Comparison of ENCODE assay signal across 9 cellular contexts in the genomic region with DNA sequence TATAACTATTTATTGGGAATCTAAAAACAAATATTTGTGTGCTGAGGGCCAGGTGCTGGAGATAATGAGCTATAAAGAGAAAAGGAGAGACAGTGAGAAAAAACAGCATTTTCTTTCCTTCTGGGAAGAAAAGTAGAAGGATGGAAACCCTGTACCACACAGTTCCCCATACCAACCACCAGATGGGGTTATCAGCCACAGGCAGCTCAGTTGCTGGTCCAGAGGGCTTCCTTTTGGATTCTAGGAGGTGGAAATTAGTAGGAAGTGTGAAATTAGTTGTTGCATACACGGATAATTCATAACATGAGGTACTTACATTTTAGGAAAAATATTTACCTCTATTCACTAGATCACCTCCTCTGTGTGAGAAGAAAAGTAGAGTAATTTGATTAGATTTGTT.
DNase-seq lines count a peak whose midpoint lies in the region; ATAC-seq, FAIRE-seq and TF ChIP-seq lines count a peak whose summit lies in the region.
"Had no signal": no experiment of that assay in that cellular context is flagged by ENCODE, and none has a peak within 500 bp of the region (broad histone marks: within the 10 kb centered on the region; RNA-seq: fewer than 3 reads in every experiment).

No MANE protein-coding gene starts in this region.

- POLR2A ChIA-PET in CD4-positive, alpha-beta T cell (lab: Charles Lee), result no interaction called here

- H3K36me3 ChIP-seq in H7 (replicated peaks; ENCODE audit: control insufficient read depth, insufficient read depth, low read length), result no peaks in the 10 kb centered on the region
- no peaks in the 10 kb centered on the region for H3K36me3 ChIP-seq in kidney (ENCODE audit: control insufficient read depth in 1 of 2, insufficient read depth in 2 of 2, low read length in 2 of 2)
- peaks cover 0 to 10% (median 7%) of the 10 kb centered on the region in 3 donors for H3K36me3 ChIP-seq in tibial artery

- peaks cover 59% of the 10 kb centered on the region for H3K36me3 Mint-ChIP-seq in CD4-positive, alpha-beta T cell (ENCODE audit: low read depth)

- no peak overlapping the region for H3K4me3 Mint-ChIP-seq in CD4-positive, alpha-beta T cell

- intact Hi-C loops in CD4-positive, alpha-beta T cell (cut with DNase I, micrococcal nuclease), result no loop called here
- intact Hi-C loops in kidney (cut with DNase I) (no loop called here), tibial artery (cut with DNase I; ENCODE audit: low total_unique reads) (no loop called here)

- H3K27me3 Mint-ChIP-seq in CD4-positive, alpha-beta T cell, result no peaks in the 10 kb centered on the region

- TF ChIP-seq CTCF in CD4-positive, alpha-beta T cell (IDR thresholded peaks at IDR 0.05), result peak; percentile 25
- TF ChIP-seq CTCF in kidney (IDR thresholded peaks at IDR 0.05; ENCODE audit: borderline replicate concordance, extremely low read depth, insufficient read depth), result peak; percentile 21
- peak in 1 of 2 experiments; percentile 14 for TF ChIP-seq CTCF in tibial artery (IDR thresholded peaks at IDR 0.05)

- FAIRE-seq in kidney (lab: Jason Lieb, UNC), result no peak
- FAIRE-seq: endometrium had no signal

- CTCF ChIA-PET in CD4-positive, alpha-beta T cell (lab: Charles Lee), result interaction anchor here (0.8 kb wide), 1 partner anchor 19 kb away, joined by 3 read pairs; no protein-coding TSS in a partner anchor

- ATAC-seq in CD4-positive, alpha-beta T cell (ENCODE audit: poor library complexity), result no peak
- ATAC-seq in GM18520 (IDR thresholded peaks at IDR 0.05; ENCODE audit: unreplicated experiment), result no peak

- H3K27ac Mint-ChIP-seq in CD4-positive, alpha-beta T cell, result no peak overlapping the region

- H3K27ac ChIP-seq in CD4-positive, alpha-beta T cell (ENCODE audit: low read depth, low read length), result no peak overlapping the region
- H3K27ac ChIP-seq in kidney (ENCODE audit: low read depth in 2 of 2, low read length in 2 of 2) (no peak overlapping the region), tibial artery (no peak overlapping the region)

- H3K9me3 ChIP-seq in CD4-positive, alpha-beta T cell (ENCODE audit: control insufficient read depth, low read length), result peaks cover 9% of the 10 kb centered on the region
- peaks cover 0 to 7% of the 10 kb centered on the region in 2 donors for H3K9me3 ChIP-seq in kidney (ENCODE audit: control insufficient read depth in 1 of 2, low read length in 2 of 2)
- peaks cover 0 to 5% (median 3%) of the 10 kb centered on the region in 3 donors for H3K9me3 ChIP-seq in tibial artery

- peaks cover 0 to 3% of the 10 kb centered on the region in 2 donors for H3K4me1 ChIP-seq in kidney (ENCODE audit: control insufficient read depth in 1 of 2, insufficient read depth in 1 of 2, low read depth in 1 of 2, low read length in 2 of 2)
- no peaks in the 10 kb centered on the region for H3K4me1 ChIP-seq in tibial artery

- H3K4me1 Mint-ChIP-seq in CD4-positive, alpha-beta T cell (ENCODE audit: low read depth), result no peaks in the 10 kb centered on the region

- DNase-seq in CD4-positive, alpha-beta T cell, result no peak
- DNase-seq in H7 (peak; percentile 48), T1000 (lab: John Stamatoyannopoulos, UW) (peak; percentile 17), kidney (no peak), tibial artery (no peak)
- no peak for DNase-seq in stimulated activated CD4-positive, alpha-beta T cell treated with anti-CD3 and anti-CD28 coated beads, Interleukin-12 subunit alpha, Interleukin-12 subunit beta, amount 100 ng/mL, for 4 hours
- no peak for DNase-seq in effector CD4-positive, alpha-beta T cell

- no peak overlapping the region for H3K4me3 ChIP-seq in H7 (ENCODE audit: insufficient read depth, low read depth, low read length)
- H3K4me3 ChIP-seq in kidney (ENCODE audit: low read length in 2 of 2), result no peak overlapping the region
- no peak overlapping the region for H3K4me3 ChIP-seq in tibial artery

- H3K9ac ChIP-seq in kidney (ENCODE audit: low read length in 2 of 2), result no peak overlapping the region

- peaks cover 8% of the 10 kb centered on the region for H3K9me3 Mint-ChIP-seq in CD4-positive, alpha-beta T cell

- no peaks in the 10 kb centered on the region for H3K27me3 ChIP-seq in CD4-positive, alpha-beta T cell (ENCODE audit: control insufficient read depth, insufficient read depth, low read length)
- no peaks in the 10 kb centered on the region for H3K27me3 ChIP-seq in H7 (ENCODE audit: control insufficient read depth, insufficient read depth, low read length)
- H3K27me3 ChIP-seq in tibial artery, result no peaks in the 10 kb centered on the region

Comparison
In these comparisons a context has a peak if more than half of its experiments do, and no peak if none do; other contexts are left out.
1. DNase-seq: peak in H7 (single experiment) and T1000 (single experiment); none in CD4-positive, alpha-beta T cell (0 of 10), kidney (single experiment), tibial artery (0 of 2), stimulated activated CD4-positive, alpha-beta T cell treated with anti-CD3 and anti-CD28 coated beads, Interleukin-12 subunit alpha, Interleukin-12 subunit beta, amount 100 ng/mL, for 4 hours (single experiment) and effector CD4-positive, alpha-beta T cell (single experiment).